1 cellular context compared by ENCODE assay signal in the genomic region with DNA sequence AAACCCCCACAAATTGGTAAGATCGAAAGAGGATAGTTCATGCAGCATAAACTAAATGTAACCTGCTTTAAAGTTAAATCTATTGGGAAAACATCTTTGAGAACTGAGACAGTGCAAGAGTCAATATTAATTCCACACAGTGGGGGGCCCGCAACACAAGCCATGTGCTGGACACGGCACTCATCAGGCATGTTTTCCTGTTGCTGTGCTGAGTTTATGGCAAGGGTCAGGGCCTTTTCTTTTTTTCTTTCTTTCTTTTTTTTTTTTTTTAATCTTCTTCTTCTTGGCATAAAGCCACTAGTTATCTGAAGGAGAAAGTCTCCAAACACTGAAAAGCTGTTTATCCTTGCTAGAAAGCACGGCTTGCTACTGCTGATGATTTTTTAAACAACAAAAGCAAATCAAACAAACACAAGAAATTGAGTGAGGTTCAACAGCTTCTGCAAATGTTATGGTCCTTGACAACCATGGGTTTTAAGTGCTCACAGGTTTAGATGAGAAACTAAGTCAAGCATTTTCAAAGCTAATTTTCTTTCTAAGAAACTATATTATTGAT.
TF ChIP-seq lines count a peak whose summit lies in the region.

No MANE protein-coding gene starts in this region.

TF ChIP-seq in HEK293, 187 proteins besides CTCF, POLR2A, EP300 and RAD21 (continued from another document):
- TF ChIP-seq, protein P1, sequence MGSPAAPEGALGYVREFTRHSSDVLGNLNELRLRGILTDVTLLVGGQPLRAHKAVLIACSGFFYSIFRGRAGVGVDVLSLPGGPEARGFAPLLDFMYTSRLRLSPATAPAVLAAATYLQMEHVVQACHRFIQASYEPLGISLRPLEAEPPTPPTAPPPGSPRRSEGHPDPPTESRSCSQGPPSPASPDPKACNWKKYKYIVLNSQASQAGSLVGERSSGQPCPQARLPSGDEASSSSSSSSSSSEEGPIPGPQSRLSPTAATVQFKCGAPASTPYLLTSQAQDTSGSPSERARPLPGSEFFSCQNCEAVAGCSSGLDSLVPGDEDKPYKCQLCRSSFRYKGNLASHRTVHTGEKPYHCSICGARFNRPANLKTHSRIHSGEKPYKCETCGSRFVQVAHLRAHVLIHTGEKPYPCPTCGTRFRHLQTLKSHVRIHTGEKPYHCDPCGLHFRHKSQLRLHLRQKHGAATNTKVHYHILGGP (tag by site-specific recombination; IDR thresholded peaks at IDR 0.05), result peak; percentile 97
